39 cellular contexts compared by ENCODE assay signal in the genomic region with DNA sequence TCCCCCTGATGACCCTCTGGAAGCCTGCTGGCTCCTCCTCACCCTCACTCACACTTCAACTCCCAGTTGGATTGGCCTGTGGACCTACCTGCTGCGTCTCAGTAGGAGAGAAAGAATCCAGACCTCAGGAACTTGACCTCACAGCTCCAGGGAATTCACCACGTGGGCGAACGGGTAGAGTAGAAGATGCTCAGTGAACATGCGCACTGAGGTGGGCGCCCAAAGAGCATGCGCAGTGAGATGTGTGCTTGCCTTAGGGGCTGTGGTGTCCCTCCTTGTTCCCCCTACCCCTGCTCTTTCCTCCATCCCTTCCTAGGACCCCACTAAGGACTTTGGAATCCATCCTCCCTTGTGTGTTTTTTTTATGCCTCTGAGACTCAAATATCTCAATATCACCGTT. TPM values are rescaled to one million over a fixed set of nuclear protein-coding genes. Genes with fewer than 3 reads are reported as not detected.
"Had no signal": no experiment of that assay in that cellular context is flagged by ENCODE, and none has a peak within 500 bp of the region (broad histone marks: within the 10 kb centered on the region; RNA-seq: fewer than 3 reads in every experiment).

No MANE protein-coding gene starts in this region.

- H3K27me3 ChIP-seq: MG63 had no signal

- H3K9ac ChIP-seq: KMS-11 had no signal

- H3K27ac ChIP-seq: KMS-11 had no signal

- H3K4me3 ChIP-seq: MG63 had no signal

- H3K9me3 ChIP-seq: MG63 had no signal

- H3K36me3 ChIP-seq: MG63 had no signal

- H3K4me2 ChIP-seq: KMS-11 had no signal

- DNase-seq: Karpas-422, Kasumi-1, MG63, MM.1S, MV-4-11, NCI-H1048, NCI-H1092, NCI-H1092 treated with DMSO at 0.1 percent for 48 hours, NCI-H1105, NCI-H1105 treated with DMSO at 0.1 percent for 48 hours, NCI-H1417, NCI-H1417 treated with DMSO at 0.1 percent for 48 hours, NCI-H1436, NCI-H1436 treated with DMSO at 0.1 percent for 48 hours, NCI-H146, NCI-H1694, NCI-H1694 treated with DMSO at 0.1 percent for 48 hours, NCI-H187, NCI-H187 treated with DMSO at 0.1 percent for 48 hours, NCI-H1930, NCI-H2029, NCI-H2029 treated with DMSO at 0.1 percent for 48 hours, NCI-H2081, NCI-H2081 treated with DMSO at 0.1 percent for 48 hours, NCI-H2107, NCI-H2171, NCI-H2171 treated with DMSO at 0.1 percent for 48 hours, NCI-H2227 treated with DMSO at 0.1 percent for 48 hours, NCI-H226, NCI-H345, NCI-H446, NCI-H446 treated with DMSO at 0.1 percent for 48 hours, NCI-H510A, NCI-H510A treated with DMSO at 0.1 percent for 48 hours had no signal

RNA-seq across cellular contexts. Expression of gene FOXR2, which starts 12.9 kb away (rescaled TPM):
- total RNA-seq: LHCN-M2, M059J, MCF 10A, NCI-H460 had no signal
